ENCODE assay signal across 34 cellular contexts in the genomic region with DNA sequence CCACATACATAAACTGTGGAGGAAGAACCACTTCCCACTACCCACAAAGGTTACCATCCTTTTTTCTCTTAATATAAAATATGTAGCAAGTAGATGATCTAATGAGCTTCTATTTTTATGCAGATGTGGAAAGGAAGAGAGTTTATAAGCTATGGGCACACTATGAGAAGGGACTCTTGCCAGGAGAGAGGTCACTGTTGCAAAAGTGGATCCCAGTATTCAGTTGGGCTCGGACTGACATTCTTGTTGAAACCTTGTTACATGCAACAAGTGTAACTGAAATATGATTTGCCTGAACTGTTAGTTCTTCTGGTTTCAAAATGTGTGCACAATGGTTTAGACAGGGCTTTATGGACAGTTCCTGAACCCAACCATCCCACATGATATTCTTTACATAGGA.
"Had no signal": no experiment of that assay in that cellular context is flagged by ENCODE, and none has a peak within 500 bp of the region (broad histone marks: within the 10 kb centered on the region; RNA-seq: fewer than 3 reads in every experiment).

No MANE protein-coding gene starts in this region.

- H3K27me3 ChIP-seq: MG63 had no signal

- H3K4me3 ChIP-seq: MG63 had no signal

- H3K36me3 ChIP-seq: MG63 had no signal

- H3K4me2 ChIP-seq: KMS-11 had no signal

- H3K27ac ChIP-seq: KMS-11 had no signal

- H3K9me3 ChIP-seq: MG63 had no signal

- DNase-seq: Karpas-422, Kasumi-1, KG1, MG63, MM.1S, MV-4-11, NCI-H1048, NCI-H1092, NCI-H1092 treated with DMSO at 0.1 percent for 48 hours, NCI-H1105, NCI-H1105 treated with DMSO at 0.1 percent for 48 hours, NCI-H1417, NCI-H1417 treated with DMSO at 0.1 percent for 48 hours, NCI-H1436, NCI-H1436 treated with DMSO at 0.1 percent for 48 hours, NCI-H146, NCI-H1694, NCI-H1694 treated with DMSO at 0.1 percent for 48 hours, NCI-H187, NCI-H187 treated with DMSO at 0.1 percent for 48 hours, NCI-H1930, NCI-H2029, NCI-H2029 treated with DMSO at 0.1 percent for 48 hours, NCI-H2081, NCI-H2081 treated with DMSO at 0.1 percent for 48 hours, NCI-H2107, NCI-H2171, NCI-H2171 treated with DMSO at 0.1 percent for 48 hours, NCI-H2227 treated with DMSO at 0.1 percent for 48 hours, NCI-H226, NCI-H345, NCI-H446, NCI-H446 treated with DMSO at 0.1 percent for 48 hours had no signal

- H3K9ac ChIP-seq: KMS-11 had no signal
